ENCODE assay signal across 8 cellular contexts in genomic region chr15:33194704-33195261, GRCh38. TPM values are rescaled to one million over a fixed set of nuclear protein-coding genes. Genes with fewer than 3 reads are reported as not detected.
A peak's percentile ranks its signal among the peaks of the same experiment; 100 is the strongest.
DNase-seq lines count a peak whose midpoint lies in the region; ATAC-seq lines count a peak whose summit lies in the region.

FMN1 (minus strand) TSS chr15:33194714; CDS start chr15:33154914, 39,800 bp downstream.

- H3K4me2 ChIP-seq in Karpas-422 (ENCODE audit: low read depth, low read length, poor library complexity, severe bottlenecking) = no peak within 1 kb of the TSS

- no peak within 1 kb of the TSS for H3K27ac ChIP-seq in Karpas-422 (ENCODE audit: low read length)

- no peak within 1 kb of the TSS for H3K9ac ChIP-seq in Karpas-422 (ENCODE audit: low read length)

- no peaks in the 10 kb centered on the region for H4K20me1 ChIP-seq in Karpas-422 (ENCODE audit: insufficient read depth, low read depth, low read length)

- no peaks in the 10 kb centered on the region for H3K4me1 ChIP-seq in Karpas-422 (ENCODE audit: low read length)

- no peaks in the 10 kb centered on the region for H3K9me3 ChIP-seq in Karpas-422 (ENCODE audit: low read length)

- DNase-seq in NCI-H2196 treated with DMSO at 0.1 percent for 48 hours (lab: John Stamatoyannopoulos, UW; ENCODE audit: unreplicated experiment) (peak; percentile 62), cortex of kidney (lab: John Stamatoyannopoulos, UW) (peak; percentile 30), kidney glomerular epithelial cell (lab: John Stamatoyannopoulos, UW) (peak; percentile 91), Karpas-422 (no peak)
- peak; percentile 90 for DNase-seq in activated CD4-positive, alpha-beta T cell treated with anti-CD3 and anti-CD28 coated beads, Interleukin-2, amount 50 U/mL, for 1 hour
- peak; percentile 86 to 90 (median 87) for DNase-seq in stimulated activated CD4-positive, alpha-beta T cell treated with anti-CD3 and anti-CD28 coated beads, Interleukin-12 subunit alpha, Interleukin-12 subunit beta, amount 100 ng/mL, for 48 hours (ENCODE audit: low read depth in 2 of 3, low spot score in 1 of 3)

- no peaks in the 10 kb centered on the region for H3K36me3 ChIP-seq in Karpas-422 (ENCODE audit: insufficient read depth, low read length)

- H3K4me3 ChIP-seq in Karpas-422 (ENCODE audit: low read length) = no peak within 1 kb of the TSS

- H3K79me2 ChIP-seq in Karpas-422 (ENCODE audit: low read length) = no peaks in the 10 kb centered on the region

- H3K9me2 ChIP-seq in Karpas-422 (replicated peaks; ENCODE audit: insufficient read depth, low read length) = no peaks in the 10 kb centered on the region

- H2AFZ ChIP-seq in Karpas-422 (ENCODE audit: low read length) = no peak within 1 kb of the TSS

- no peaks in the 10 kb centered on the region for H3K27me3 ChIP-seq in Karpas-422 (ENCODE audit: low read length)

- peak; percentile 98 for ATAC-seq in GM18511 (IDR thresholded peaks at IDR 0.05; ENCODE audit: unreplicated experiment)
- ATAC-seq in HG02973 (IDR thresholded peaks at IDR 0.05; ENCODE audit: unreplicated experiment) = peak; percentile 97

RNA-seq across cellular contexts. Expression of gene FMN1, which starts in this region (rescaled TPM):
- total RNA-seq in Karpas-422 (2014; rRNA removed; shearing (Covaris generic); ENCODE audit: low replicate concordance) = 0.47 and 1.1 TPM in 2 replicates
